In genomic region chrX:103475381-103475780, GRCh38 we compare ENCODE assay signal across 20 cellular contexts. TPM values are rescaled to one million over a fixed set of nuclear protein-coding genes. Genes with fewer than 3 reads are reported as not detected.
A peak's percentile ranks its signal among the peaks of the same experiment; 100 is the strongest.
DNase-seq lines count a peak whose midpoint lies in the region; ATAC-seq and TF ChIP-seq lines count a peak whose summit lies in the region.
"Had no signal": no experiment of that assay in that cellular context is flagged by ENCODE, and none has a peak within 500 bp of the region (broad histone marks: within the 10 kb centered on the region; RNA-seq: fewer than 3 reads in every experiment).

No MANE protein-coding gene starts in this region.

- TF ChIP-seq CTCF in HFFc6 (IDR thresholded peaks at IDR 0.05) (no peak), dorsolateral prefrontal cortex (IDR thresholded peaks at IDR 0.05 in 54 of 56, conservative IDR thresholded peaks at IDR 0.05 in 2 of 56; ENCODE audit: low read depth in 1 of 56, partially characterized antibody in 56 of 56) (no peak)

- DNase-seq in HFFc6 (peak; percentile 1), amniotic epithelial cell (ENCODE audit: low read depth) (peak; percentile 43), epithelial cell of prostate (ENCODE audit: low read depth, low spot score) (peak; percentile 16), renal cortical epithelial cell (ENCODE audit: low read depth) (peak; percentile 8), dorsolateral prefrontal cortex (no peak), Ammon's horn (ENCODE audit: low spot score) (no peak)
- DNase-seq: AML-193; CD8-positive, alpha-beta memory T cell; GDM1; Kasumi-1; NCI-H1092 treated with DMSO at 0.1 percent for 48 hours; NCI-H1436 treated with DMSO at 0.1 percent for 48 hours; NCI-H2029; NCI-H2227 treated with DMSO at 0.1 percent for 48 hours; NCI-H510A; NCI-H748 treated with DMSO at 0.1 percent for 48 hours; SIG-M5; SK-N-SH had no signal

- no peak overlapping the region for H3K27ac ChIP-seq in epithelial cell of prostate
- no peak overlapping the region for H3K27ac ChIP-seq in dorsolateral prefrontal cortex
- H3K27ac ChIP-seq: C4-2B had no signal

- intact Hi-C loops in dorsolateral prefrontal cortex (cut with DNase I): no loop called here

- no peaks in the 10 kb centered on the region for H3K36me3 Mint-ChIP-seq in HFFc6 (ENCODE audit: low read depth)
- H3K36me3 Mint-ChIP-seq: CD8-positive, alpha-beta memory T cell had no signal

- H3K27ac Mint-ChIP-seq in HFFc6: no peak overlapping the region

- 0 out of 2 replicates have a peak, but pooled peaks cover 5% of the 10 kb centered on the region for H3K4me1 Mint-ChIP-seq in HFFc6 (ENCODE audit: low read depth)
- H3K4me1 Mint-ChIP-seq: CD8-positive, alpha-beta memory T cell had no signal

- H3K27me3 Mint-ChIP-seq in HFFc6 (ENCODE audit: insufficient read depth): no peaks in the 10 kb centered on the region; the same call in 1 of the 2 replicates

- no peak for ATAC-seq in GM19328 (IDR thresholded peaks at IDR 0.05; ENCODE audit: unreplicated experiment)

- peaks cover 0 to 64% (median 12%) of the 10 kb centered on the region in 45 donors for H3K27me3 ChIP-seq in dorsolateral prefrontal cortex

- no peak overlapping the region for H3K4me3 ChIP-seq in dorsolateral prefrontal cortex

- no peaks in the 10 kb centered on the region for H3K9me3 Mint-ChIP-seq in HFFc6
- H3K9me3 Mint-ChIP-seq: CD8-positive, alpha-beta memory T cell had no signal

- no peak overlapping the region for H3K4me3 Mint-ChIP-seq in HFFc6
- H3K4me3 Mint-ChIP-seq: CD8-positive, alpha-beta memory T cell had no signal

RNA-seq across cellular contexts. Expression of gene RAB40A, which starts 43.9 kb away (rescaled TPM):
- under 1 TPM in 4 of 6 experiments, not detected in 2; 0.11 to 0.15 (median 0.13) TPM for total RNA-seq in HFFc6 (2021; fragmentation: NEBNext Ultra II Directional; extraction: Animal tissue kit (Norgen Biotek cat#: 25700))
- 0.25 TPM in 1 of 2 replicates, not detected in the other for total RNA-seq in renal cortical epithelial cell
- total RNA-seq in dorsolateral prefrontal cortex: 1 to 10 TPM; 1.4 to 6.1 (median 3.4) TPM

Comparison
In these comparisons a context has a peak if more than half of its experiments do, and no peak if none do; other contexts are left out.
1. DNase-seq: peak in HFFc6 (single experiment), amniotic epithelial cell (single experiment), epithelial cell of prostate (single experiment) and renal cortical epithelial cell (single experiment); none in dorsolateral prefrontal cortex (0 of 10) and Ammon's horn (single experiment).